18 cellular contexts compared by ENCODE assay signal in genomic region chr4:72394264-72394663, GRCh38.
DNase-seq lines count a peak whose midpoint lies in the region; ATAC-seq and TF ChIP-seq lines count a peak whose summit lies in the region.
"Had no signal": no experiment of that assay in that cellular context is flagged by ENCODE, and none has a peak within 500 bp of the region (broad histone marks: within the 10 kb centered on the region; RNA-seq: fewer than 3 reads in every experiment).

No MANE protein-coding gene starts in this region.

- H3F3A ChIP-seq in smooth muscle cell (ENCODE audit: low read depth): peaks cover 4% of the 10 kb centered on the region

- no peak overlapping the region for H3K4me3 ChIP-seq in HAP-1
- H3K4me3 ChIP-seq in SJCRH30: no peak overlapping the region
- H3K4me3 ChIP-seq in fibroblast of pulmonary artery (replicated peaks; ENCODE audit: low read depth, low read length): no peak overlapping the region
- no peak overlapping the region for H3K4me3 ChIP-seq in smooth muscle cell
- H3K4me3 ChIP-seq in body of pancreas: no peak overlapping the region
- H3K4me3 ChIP-seq: skin epidermis had no signal

- intact Hi-C loops in body of pancreas (cut with DNase I): no loop called here

- no peak overlapping the region for H3K4me2 ChIP-seq in smooth muscle cell

- no peak for TF ChIP-seq POLR2A in body of pancreas (IDR thresholded peaks at IDR 0.05)

- no peak overlapping the region for H2AFZ ChIP-seq in smooth muscle cell (ENCODE audit: low read depth)

- no peak overlapping the region for H3K9ac ChIP-seq in smooth muscle cell (ENCODE audit: low read depth)

- H3K27me3 ChIP-seq in HAP-1 (ENCODE audit: low read depth): no peaks in the 10 kb centered on the region
- H3K27me3 ChIP-seq in SJCRH30: no peaks in the 10 kb centered on the region
- H3K27me3 ChIP-seq in smooth muscle cell (ENCODE audit: low read depth): no peaks in the 10 kb centered on the region
- H3K27me3 ChIP-seq in body of pancreas: no peaks in the 10 kb centered on the region

- no peaks in the 10 kb centered on the region for H3K9me3 ChIP-seq in HAP-1
- no peaks in the 10 kb centered on the region for H3K9me3 ChIP-seq in SJCRH30 (replicated peaks)
- H3K9me3 ChIP-seq in smooth muscle cell (replicated peaks; ENCODE audit: low read depth): no peaks in the 10 kb centered on the region
- H3K9me3 ChIP-seq in body of pancreas: no peaks in the 10 kb centered on the region
- H3K9me3 ChIP-seq: Caco-2 had no signal

- peak; percentile 25 to 53 for DNase-seq in HAP-1 (ENCODE audit: low spot score in 2 of 2)
- peak in 1 of 2 experiments; percentile 22 for DNase-seq in SJCRH30
- peak; percentile 54 for DNase-seq in fibroblast of pulmonary artery (ENCODE audit: low read depth)
- no peak for DNase-seq in smooth muscle cell (lab: John Stamatoyannopoulos, UW; ENCODE audit: unreplicated experiment)
- no peak for DNase-seq in NCI-H1436 treated with DMSO at 0.1 percent for 48 hours (lab: John Stamatoyannopoulos, UW)
- no peak for DNase-seq in body of pancreas
- no peak for DNase-seq in GM13977 (ENCODE audit: low spot score)
- DNase-seq: activated CD8-positive, alpha-beta memory T cell treated with anti-CD3 and anti-CD28 coated beads, Interleukin-2, amount 10 ng/mL, durations not matched to agents 7 days and 5 days; activated naive CD8-positive, alpha-beta T cell treated with anti-CD3 and anti-CD28 coated beads, Interleukin-2, amount 50 U/mL, for 24 hours; Caco-2; central memory CD4-positive, alpha-beta T cell; effector memory CD8-positive, alpha-beta T cell; naive B cell; NCI-H1417 treated with DMSO at 0.1 percent for 48 hours; posterior cingulate gyrus; T-helper 1 cell had no signal

- H4K20me1 ChIP-seq in smooth muscle cell (ENCODE audit: low read depth): no peaks in the 10 kb centered on the region

- WGBS in smooth muscle cell (ENCODE audit: low lambda C conversion rate): 55% methylated on average over 3 of the region's 3 CpGs
- 77 to 82% methylated on average over 3 of the region's 3 CpGs for WGBS in body of pancreas, 2 donors

- no peak for ATAC-seq in body of pancreas
- ATAC-seq: activated CD8-positive, alpha-beta memory T cell treated with anti-CD3 and anti-CD28 coated beads, Interleukin-2, amount 10 ng/mL, durations not matched to agents 7 days and 5 days; activated naive CD8-positive, alpha-beta T cell treated with anti-CD3 and anti-CD28 coated beads, Interleukin-2, amount 50 U/mL, for 24 hours; effector memory CD8-positive, alpha-beta T cell; Right ventricle myocardium inferior had no signal

- no peaks in the 10 kb centered on the region for H3K79me2 ChIP-seq in smooth muscle cell (ENCODE audit: low read depth)

- H3K36me3 ChIP-seq in HAP-1 (replicated peaks): no peaks in the 10 kb centered on the region
- H3K36me3 ChIP-seq in SJCRH30: no peaks in the 10 kb centered on the region
- no peaks in the 10 kb centered on the region for H3K36me3 ChIP-seq in smooth muscle cell (ENCODE audit: low read depth)
- no peaks in the 10 kb centered on the region for H3K36me3 ChIP-seq in body of pancreas (replicated peaks in 1 of 2; ENCODE audit: insufficient read depth in 1 of 2, low read depth in 2 of 2)

- H3K27ac ChIP-seq in SJCRH30 (peak overlapping the region; percentile 37), smooth muscle cell (ENCODE audit: low read depth) (peak overlapping the region; percentile 44), body of pancreas (no peak overlapping the region)
- H3K27ac ChIP-seq: skin epidermis had no signal

- H3K4me1 ChIP-seq in HAP-1: peaks cover 9% of the 10 kb centered on the region
- H3K4me1 ChIP-seq in SJCRH30: peaks cover 15% of the 10 kb centered on the region
- peaks cover 8% of the 10 kb centered on the region for H3K4me1 ChIP-seq in smooth muscle cell (ENCODE audit: low read depth)
- no peaks in the 10 kb centered on the region for H3K4me1 ChIP-seq in body of pancreas
- H3K4me1 ChIP-seq: Caco-2 had no signal

- in situ Hi-C loops in HAP-1 (cut with MboI; ENCODE audit: low sequenced_read_pairs): no loop called here
- in situ Hi-C loops in GM13977 (cut with MboI; ENCODE audit: low pct_unique_long_range_greater_than_20kb, low sequenced_read_pairs, unreplicated experiment): no loop called here

- TF ChIP-seq CTCF in fibroblast of pulmonary artery (IDR thresholded peaks at IDR 0.05; ENCODE audit: low read length, missing control alignments): no peak
- no peak for TF ChIP-seq CTCF in smooth muscle cell (IDR thresholded peaks at IDR 0.05; ENCODE audit: borderline replicate concordance, insufficient read depth, poor library complexity, severe bottlenecking)
- no peak for TF ChIP-seq CTCF in body of pancreas (IDR thresholded peaks at IDR 0.05)
- no peak for TF ChIP-seq CTCF in GM13977 (IDR thresholded peaks at IDR 0.05; ENCODE audit: extremely low read depth, insufficient read depth, missing control alignments)

Comparison
In these comparisons a context has a peak if more than half of its experiments do, and no peak if none do; other contexts are left out.
1. DNase-seq: peak in HAP-1 (2 of 2) and fibroblast of pulmonary artery (single experiment); none in smooth muscle cell (single experiment), NCI-H1436 treated with DMSO at 0.1 percent for 48 hours (single experiment), body of pancreas (0 of 4) and GM13977 (single experiment).
2. H3K27ac ChIP-seq: peak in SJCRH30 (single experiment) and smooth muscle cell (single experiment); none in body of pancreas (0 of 4).